ENCODE assay signal across 1 cellular context in genomic region chr2:149904352-149904751, GRCh38.
TF ChIP-seq lines count a peak whose summit lies in the region.

No MANE protein-coding gene starts in this region.

TF ChIP-seq in H1, 55 proteins besides CTCF, POLR2A, EP300 and RAD21:
- TF ChIP-seq RNF2 (IDR thresholded peaks at IDR 0.05; ENCODE audit: borderline replicate concordance, low read depth, low read length, missing control alignments, poor library complexity, severe bottlenecking) (no peak), ZNF274 (IDR thresholded peaks at IDR 0.05; ENCODE audit: borderline replicate concordance, extremely low read depth, low read length) (no peak), CHD2 (IDR thresholded peaks at IDR 0.05; ENCODE audit: low read length) (no peak), GTF2F1 (IDR thresholded peaks at IDR 0.05; ENCODE audit: borderline replicate concordance, low read depth, low read length) (no peak)
